In the genomic region with DNA sequence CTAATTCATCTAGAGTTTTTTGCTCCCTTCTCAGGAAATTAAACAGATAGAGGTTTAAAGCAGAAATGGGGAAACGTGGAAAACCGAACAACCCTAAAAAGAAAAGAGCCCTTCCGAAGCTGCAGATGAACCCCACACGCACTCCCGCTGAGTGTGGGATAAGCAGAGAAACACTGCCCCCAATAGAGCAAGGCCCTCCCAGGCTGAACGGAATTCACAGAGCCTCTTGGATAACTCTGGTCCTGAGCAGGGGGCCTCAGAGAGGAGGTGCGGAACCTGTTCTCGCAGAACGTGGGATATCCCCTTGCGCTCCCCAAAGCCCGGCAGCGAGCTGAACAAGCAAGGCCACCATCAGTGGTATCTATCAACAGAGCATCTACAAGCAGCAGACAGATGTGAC, we compare ENCODE assay signal across 1 cellular context.
TF ChIP-seq lines count a peak whose summit lies in the region.

No MANE protein-coding gene starts in this region.

TF ChIP-seq in GM23338, 12 proteins besides CTCF, POLR2A, EP300 and RAD21 (continued from another document):
- TF ChIP-seq, protein P1, sequence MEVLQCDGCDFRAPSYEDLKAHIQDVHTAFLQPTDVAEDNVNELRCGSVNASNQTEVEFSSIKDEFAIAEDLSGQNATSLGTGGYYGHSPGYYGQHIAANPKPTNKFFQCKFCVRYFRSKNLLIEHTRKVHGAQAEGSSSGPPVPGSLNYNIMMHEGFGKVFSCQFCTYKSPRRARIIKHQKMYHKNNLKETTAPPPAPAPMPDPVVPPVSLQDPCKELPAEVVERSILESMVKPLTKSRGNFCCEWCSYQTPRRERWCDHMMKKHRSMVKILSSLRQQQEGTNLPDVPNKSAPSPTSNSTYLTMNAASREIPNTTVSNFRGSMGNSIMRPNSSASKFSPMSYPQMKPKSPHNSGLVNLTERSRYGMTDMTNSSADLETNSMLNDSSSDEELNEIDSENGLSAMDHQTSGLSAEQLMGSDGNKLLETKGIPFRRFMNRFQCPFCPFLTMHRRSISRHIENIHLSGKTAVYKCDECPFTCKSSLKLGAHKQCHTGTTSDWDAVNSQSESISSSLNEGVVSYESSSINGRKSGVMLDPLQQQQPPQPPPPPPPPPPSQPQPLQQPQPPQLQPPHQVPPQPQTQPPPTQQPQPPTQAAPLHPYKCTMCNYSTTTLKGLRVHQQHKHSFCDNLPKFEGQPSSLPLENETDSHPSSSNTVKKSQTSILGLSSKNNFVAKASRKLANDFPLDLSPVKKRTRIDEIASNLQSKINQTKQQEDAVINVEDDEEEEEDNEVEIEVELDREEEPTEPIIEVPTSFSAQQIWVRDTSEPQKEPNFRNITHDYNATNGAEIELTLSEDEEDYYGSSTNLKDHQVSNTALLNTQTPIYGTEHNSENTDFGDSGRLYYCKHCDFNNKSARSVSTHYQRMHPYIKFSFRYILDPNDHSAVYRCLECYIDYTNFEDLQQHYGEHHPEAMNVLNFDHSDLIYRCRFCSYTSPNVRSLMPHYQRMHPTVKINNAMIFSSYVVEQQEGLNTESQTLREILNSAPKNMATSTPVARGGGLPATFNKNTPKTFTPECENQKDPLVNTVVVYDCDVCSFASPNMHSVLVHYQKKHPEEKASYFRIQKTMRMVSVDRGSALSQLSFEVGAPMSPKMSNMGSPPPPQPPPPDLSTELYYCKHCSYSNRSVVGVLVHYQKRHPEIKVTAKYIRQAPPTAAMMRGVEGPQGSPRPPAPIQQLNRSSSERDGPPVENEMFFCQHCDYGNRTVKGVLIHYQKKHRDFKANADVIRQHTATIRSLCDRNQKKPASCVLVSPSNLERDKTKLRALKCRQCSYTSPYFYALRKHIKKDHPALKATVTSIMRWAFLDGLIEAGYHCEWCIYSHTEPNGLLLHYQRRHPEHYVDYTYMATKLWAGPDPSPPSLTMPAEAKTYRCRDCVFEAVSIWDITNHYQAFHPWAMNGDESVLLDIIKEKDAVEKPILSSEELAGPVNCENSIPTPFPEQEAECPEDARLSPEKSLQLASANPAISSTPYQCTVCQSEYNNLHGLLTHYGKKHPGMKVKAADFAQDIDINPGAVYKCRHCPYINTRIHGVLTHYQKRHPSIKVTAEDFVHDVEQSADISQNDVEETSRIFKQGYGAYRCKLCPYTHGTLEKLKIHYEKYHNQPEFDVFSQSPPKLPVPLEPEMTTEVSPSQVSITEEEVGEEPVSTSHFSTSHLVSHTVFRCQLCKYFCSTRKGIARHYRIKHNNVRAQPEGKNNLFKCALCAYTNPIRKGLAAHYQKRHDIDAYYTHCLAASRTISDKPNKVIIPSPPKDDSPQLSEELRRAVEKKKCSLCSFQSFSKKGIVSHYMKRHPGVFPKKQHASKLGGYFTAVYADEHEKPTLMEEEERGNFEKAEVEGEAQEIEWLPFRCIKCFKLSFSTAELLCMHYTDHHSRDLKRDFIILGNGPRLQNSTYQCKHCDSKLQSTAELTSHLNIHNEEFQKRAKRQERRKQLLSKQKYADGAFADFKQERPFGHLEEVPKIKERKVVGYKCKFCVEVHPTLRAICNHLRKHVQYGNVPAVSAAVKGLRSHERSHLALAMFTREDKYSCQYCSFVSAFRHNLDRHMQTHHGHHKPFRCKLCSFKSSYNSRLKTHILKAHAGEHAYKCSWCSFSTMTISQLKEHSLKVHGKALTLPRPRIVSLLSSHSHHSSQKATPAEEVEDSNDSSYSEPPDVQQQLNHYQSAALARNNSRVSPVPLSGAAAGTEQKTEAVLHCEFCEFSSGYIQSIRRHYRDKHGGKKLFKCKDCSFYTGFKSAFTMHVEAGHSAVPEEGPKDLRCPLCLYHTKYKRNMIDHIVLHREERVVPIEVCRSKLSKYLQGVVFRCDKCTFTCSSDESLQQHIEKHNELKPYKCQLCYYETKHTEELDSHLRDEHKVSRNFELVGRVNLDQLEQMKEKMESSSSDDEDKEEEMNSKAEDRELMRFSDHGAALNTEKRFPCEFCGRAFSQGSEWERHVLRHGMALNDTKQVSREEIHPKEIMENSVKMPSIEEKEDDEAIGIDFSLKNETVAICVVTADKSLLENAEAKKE (CRISPR knock-in tag; IDR thresholded peaks at IDR 0.05): no peak
- TF ChIP-seq JUNB (IDR thresholded peaks at IDR 0.05; ENCODE audit: unreplicated experiment): no peak
- TF ChIP-seq EZH2 (IDR thresholded peaks at IDR 0.05; ENCODE audit: low read depth, unreplicated experiment): no peak
- no peak for TF ChIP-seq ZNF331 (CRISPR knock-in tag; IDR thresholded peaks at IDR 0.05; ENCODE audit: low read depth)
- TF ChIP-seq EZH2phosphoT487 (IDR thresholded peaks at IDR 0.05; ENCODE audit: unreplicated experiment): no peak
